Comparison of ENCODE assay signal across 12 cellular contexts in genomic region chr4:144449623-144450022, GRCh38.
DNase-seq lines count a peak whose midpoint lies in the region; TF ChIP-seq lines count a peak whose summit lies in the region.
"Had no signal": no experiment of that assay in that cellular context is flagged by ENCODE, and none has a peak within 500 bp of the region (broad histone marks: within the 10 kb centered on the region; RNA-seq: fewer than 3 reads in every experiment).

No MANE protein-coding gene starts in this region.

- H3K36me3 ChIP-seq in MG63 (no peaks in the 10 kb centered on the region), fibroblast of lung (ENCODE audit: control insufficient read depth, insufficient read depth, low read length) (no peaks in the 10 kb centered on the region), urinary bladder (ENCODE audit: insufficient read depth) (no peaks in the 10 kb centered on the region), uterus (no peaks in the 10 kb centered on the region)

- no peak overlapping the region for H3K4me3 ChIP-seq in MG63
- H3K4me3 ChIP-seq in fibroblast of lung (replicated peaks in 1 of 4; ENCODE audit: control extremely low read depth in 1 of 4, insufficient read depth in 1 of 4, low read depth in 3 of 4, low read length in 4 of 4): no peak overlapping the region
- H3K4me3 ChIP-seq in lower leg skin (ENCODE audit: low read depth, poor library complexity, severe bottlenecking): no peak overlapping the region
- no peak overlapping the region for H3K4me3 ChIP-seq in urinary bladder (ENCODE audit: low read depth, low read length)
- H3K4me3 ChIP-seq in uterus: no peak overlapping the region
- H3K4me3 ChIP-seq: K562 had no signal

- intact Hi-C loops in lower leg skin (cut with DNase I; ENCODE audit: low total_unique reads): no loop called here
- intact Hi-C loops in activated T-helper 1 cell treated with anti-CD3 and anti-CD28 coated beads, Interleukin-12 subunit alpha, Interleukin-12 subunit beta, Interleukin-2, Interleukin-4 antibody, amounts not matched to agents 30 ng/mL and 10 ng/mL and 1 ng/mL, durations not matched to agents 14 hours and 24 hours and 36 hours (cut with micrococcal nuclease): no loop called here
- intact Hi-C loops in uterus (cut with DNase I; ENCODE audit: low total_unique reads): no loop called here

- TF ChIP-seq POLR2A in lower leg skin (IDR thresholded peaks at IDR 0.05): no peak
- TF ChIP-seq POLR2A in uterus (IDR thresholded peaks at IDR 0.05): no peak

- H3K4me1 ChIP-seq in fibroblast of lung (ENCODE audit: control insufficient read depth, extremely low read depth, insufficient read depth, low read length) (no peaks in the 10 kb centered on the region), urinary bladder (ENCODE audit: insufficient read depth) (no peaks in the 10 kb centered on the region), uterus (no peaks in the 10 kb centered on the region)
- H3K4me1 ChIP-seq: Caco-2 had no signal

- no peaks in the 10 kb centered on the region for H3K4me1 Mint-ChIP-seq in activated T-helper 1 cell treated with anti-CD3 and anti-CD28 coated beads, Interleukin-12 subunit alpha, Interleukin-12 subunit beta, Interleukin-2, Interleukin-4 antibody, amounts not matched to agents 30 ng/mL and 10 ng/mL and 1 ng/mL, durations not matched to agents 14 hours and 24 hours and 36 hours (ENCODE audit: low read depth)
- H3K4me1 Mint-ChIP-seq: activated CD4-positive, alpha-beta T cell treated with anti-CD3 and anti-CD28 coated beads for 36 hours had no signal

- no peaks in the 10 kb centered on the region for H3K27me3 Mint-ChIP-seq in activated T-helper 1 cell treated with anti-CD3 and anti-CD28 coated beads, Interleukin-12 subunit alpha, Interleukin-12 subunit beta, Interleukin-2, Interleukin-4 antibody, amounts not matched to agents 30 ng/mL and 10 ng/mL and 1 ng/mL, durations not matched to agents 14 hours and 24 hours and 36 hours (ENCODE audit: insufficient read depth)
- H3K27me3 Mint-ChIP-seq: activated CD4-positive, alpha-beta T cell treated with anti-CD3 and anti-CD28 coated beads for 36 hours had no signal

- H3K4me3 Mint-ChIP-seq in activated T-helper 1 cell treated with anti-CD3 and anti-CD28 coated beads, Interleukin-12 subunit alpha, Interleukin-12 subunit beta, Interleukin-2, Interleukin-4 antibody, amounts not matched to agents 30 ng/mL and 10 ng/mL and 1 ng/mL, durations not matched to agents 14 hours and 24 hours and 36 hours: no peak overlapping the region
- H3K4me3 Mint-ChIP-seq: activated CD4-positive, alpha-beta T cell treated with anti-CD3 and anti-CD28 coated beads for 36 hours; activated T-cell treated with anti-CD3 and anti-CD28 coated beads, Interleukin-2, amount 50 U/mL, for 72 hours; endodermal cell had no signal

- H3K4me2 ChIP-seq in fibroblast of lung (ENCODE audit: extremely low read depth, insufficient read depth, low read length): no peak overlapping the region

- H4K20me1 ChIP-seq in fibroblast of lung (ENCODE audit: control insufficient read depth, extremely low read depth, insufficient read depth, low read length): no peaks in the 10 kb centered on the region

- no peak overlapping the region for H3K9ac ChIP-seq in fibroblast of lung (ENCODE audit: insufficient read depth, low read length)

- no peak overlapping the region for H3K27ac Mint-ChIP-seq in activated T-helper 1 cell treated with anti-CD3 and anti-CD28 coated beads, Interleukin-12 subunit alpha, Interleukin-12 subunit beta, Interleukin-2, Interleukin-4 antibody, amounts not matched to agents 30 ng/mL and 10 ng/mL and 1 ng/mL, durations not matched to agents 14 hours and 24 hours and 36 hours
- H3K27ac Mint-ChIP-seq: activated CD4-positive, alpha-beta T cell treated with anti-CD3 and anti-CD28 coated beads for 36 hours; activated T-cell treated with anti-CD3 and anti-CD28 coated beads, Interleukin-2, amount 50 U/mL, for 72 hours; endodermal cell had no signal

- no peaks in the 10 kb centered on the region for H3K9me3 ChIP-seq in MG63
- H3K9me3 ChIP-seq in fibroblast of lung (ENCODE audit: control insufficient read depth, insufficient read depth, low read depth, low read length): no peaks in the 10 kb centered on the region
- H3K9me3 ChIP-seq in uterus: no peaks in the 10 kb centered on the region
- H3K9me3 ChIP-seq: Caco-2 had no signal

- H3K27me3 ChIP-seq in MG63 (no peaks in the 10 kb centered on the region), fibroblast of lung (ENCODE audit: control insufficient read depth, insufficient read depth, low read length) (no peaks in the 10 kb centered on the region), uterus (no peaks in the 10 kb centered on the region)

- TF ChIP-seq CTCF in fibroblast of lung (conservative IDR thresholded peaks at IDR 0.05 in 1 of 2, IDR thresholded peaks at IDR 0.05 in 1 of 2; ENCODE audit: low read depth in 1 of 2, low read length in 2 of 2): no peak
- no peak for TF ChIP-seq CTCF in lower leg skin (IDR thresholded peaks at IDR 0.05)
- no peak for TF ChIP-seq CTCF in uterus (IDR thresholded peaks at IDR 0.05)

- no peaks in the 10 kb centered on the region for H3K9me3 Mint-ChIP-seq in activated T-helper 1 cell treated with anti-CD3 and anti-CD28 coated beads, Interleukin-12 subunit alpha, Interleukin-12 subunit beta, Interleukin-2, Interleukin-4 antibody, amounts not matched to agents 30 ng/mL and 10 ng/mL and 1 ng/mL, durations not matched to agents 14 hours and 24 hours and 36 hours
- H3K9me3 Mint-ChIP-seq: activated T-cell treated with anti-CD3 and anti-CD28 coated beads, Interleukin-2, amount 50 U/mL, for 72 hours; endodermal cell had no signal

- H3K27ac ChIP-seq in fibroblast of lung (ENCODE audit: insufficient read depth, low read length): no peak overlapping the region
- H3K27ac ChIP-seq in urinary bladder (ENCODE audit: low read depth): peak overlapping the region; percentile 16
- H3K27ac ChIP-seq in uterus: no peak overlapping the region

- H2AFZ ChIP-seq in fibroblast of lung (ENCODE audit: low read length): no peak overlapping the region

- WGBS in lower leg skin, 2 donors: 13 to 26% methylated on average over 9 of the region's 9 CpGs
- WGBS in urinary bladder: 37% methylated on average over 9 of the region's 9 CpGs

- H3K36me3 Mint-ChIP-seq in activated T-helper 1 cell treated with anti-CD3 and anti-CD28 coated beads, Interleukin-12 subunit alpha, Interleukin-12 subunit beta, Interleukin-2, Interleukin-4 antibody, amounts not matched to agents 30 ng/mL and 10 ng/mL and 1 ng/mL, durations not matched to agents 14 hours and 24 hours and 36 hours (ENCODE audit: low read depth): no peaks in the 10 kb centered on the region

- DNase-seq in MG63 (peak; percentile 61), fibroblast of lung (ENCODE audit: low read depth in 2 of 2) (peak; percentile 42 to 67), lower leg skin (ENCODE audit: low spot score in 2 of 2) (peak; percentile 75 to 86), uterus (no peak)
- no peak for DNase-seq in activated T-helper 1 cell treated with anti-CD3 and anti-CD28 coated beads, Interleukin-12 subunit alpha, Interleukin-12 subunit beta, Interleukin-2, Interleukin-4 antibody, amounts not matched to agents 30 ng/mL and 10 ng/mL and 1 ng/mL, durations not matched to agents 14 hours and 24 hours and 36 hours (ENCODE audit: low spot score)
- no peak for DNase-seq in stimulated activated CD4-positive, alpha-beta T cell treated with anti-CD3 and anti-CD28 coated beads, Interleukin-1b, Interleukin-23, amount 100 ng/mL, for 48 hours
- DNase-seq: activated CD4-positive, alpha-beta T cell treated with anti-CD3 and anti-CD28 coated beads for 36 hours; activated T-cell treated with anti-CD3 and anti-CD28 coated beads, Interleukin-2, amount 50 U/mL, for 72 hours; Caco-2; endodermal cell had no signal

- H3K79me2 ChIP-seq in fibroblast of lung (ENCODE audit: control insufficient read depth, insufficient read depth, low read length): no peaks in the 10 kb centered on the region

Comparison
In these comparisons a context has a peak if more than half of its experiments do, and no peak if none do; other contexts are left out.
1. DNase-seq: peak in MG63 (single experiment), fibroblast of lung (2 of 2) and lower leg skin (2 of 2); none in activated T-helper 1 cell treated with anti-CD3 and anti-CD28 coated beads, Interleukin-12 subunit alpha, Interleukin-12 subunit beta, Interleukin-2, Interleukin-4 antibody, amounts not matched to agents 30 ng/mL and 10 ng/mL and 1 ng/mL, durations not matched to agents 14 hours and 24 hours and 36 hours (single experiment), uterus (0 of 2) and stimulated activated CD4-positive, alpha-beta T cell treated with anti-CD3 and anti-CD28 coated beads, Interleukin-1b, Interleukin-23, amount 100 ng/mL, for 48 hours (single experiment).